In genomic region chr9:95315108-95315746, GRCh38 we compare ENCODE assay signal across 2 cellular contexts.
A peak's percentile ranks its signal among the peaks of the same experiment; 100 is the strongest.
TF ChIP-seq lines count a peak whose summit lies in the region.

No MANE protein-coding gene starts in this region.

TF ChIP-seq in A549, 52 proteins besides CTCF, POLR2A, EP300 and RAD21:
- no peak for TF ChIP-seq FOSB (CRISPR knock-in tag; IDR thresholded peaks at IDR 0.05)
- no peak for TF ChIP-seq EHF (CRISPR knock-in tag; IDR thresholded peaks at IDR 0.05)
- no peak for TF ChIP-seq USF2 (IDR thresholded peaks at IDR 0.05)
- no peak for TF ChIP-seq ZFP36 (IDR thresholded peaks at IDR 0.05; ENCODE audit: borderline replicate concordance, partially characterized antibody)
- TF ChIP-seq CEBPB (IDR thresholded peaks at IDR 0.05): peak in 1 of 2 experiments; percentile 49; a peak in 1 of 4 replicates
- no peak for TF ChIP-seq ZSCAN20 (CRISPR knock-in tag; IDR thresholded peaks at IDR 0.05)
- TF ChIP-seq MAZ (IDR thresholded peaks at IDR 0.05; ENCODE audit: borderline replicate concordance, low read depth, low read length): no peak
TF ChIP-seq in A549: peak in this region for 1.

TF ChIP-seq in H1, 55 proteins besides CTCF, POLR2A, EP300 and RAD21:
- TF ChIP-seq TAF1 (IDR thresholded peaks at IDR 0.05; ENCODE audit: low read depth, low read length) (no peak), NANOG (IDR thresholded peaks at IDR 0.05; ENCODE audit: insufficient read depth, low read depth, low read length, poor library complexity, severe bottlenecking) (no peak), E2F6 (IDR thresholded peaks at IDR 0.05) (no peak), SIX5 (IDR thresholded peaks at IDR 0.05; ENCODE audit: low read depth, low read length) (no peak)
